ENCODE assay signal across 2 cellular contexts in the genomic region with DNA sequence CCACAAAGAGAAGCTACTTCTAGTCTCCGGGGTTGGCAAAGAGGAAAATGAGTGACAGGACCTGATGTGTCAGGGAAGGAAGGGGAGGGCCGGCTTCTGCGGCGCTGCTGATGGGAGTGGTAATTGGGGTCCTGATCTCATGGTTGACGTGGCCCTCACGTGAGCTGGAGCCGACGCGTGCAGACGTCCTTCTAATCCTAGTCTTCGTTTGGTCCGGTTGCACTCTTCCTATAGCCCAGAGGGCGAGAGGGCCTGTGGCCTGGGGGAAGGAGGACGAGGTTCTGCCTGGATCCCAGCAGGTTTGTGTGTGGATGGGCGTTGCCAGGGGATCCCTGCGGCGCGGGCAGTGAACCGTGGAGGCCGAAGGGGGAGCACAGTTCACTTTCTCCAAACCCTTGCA.
TF ChIP-seq lines count a peak whose summit lies in the region.

A gene (plus strand): TSS at position 186 of the 400 bp plus-strand sequence. CDS start 2,384 bp downstream, outside the sequence.

TF ChIP-seq in liver, 16 proteins besides CTCF, POLR2A, EP300 and RAD21 (continued from another document):
- TF ChIP-seq, protein P1, sequence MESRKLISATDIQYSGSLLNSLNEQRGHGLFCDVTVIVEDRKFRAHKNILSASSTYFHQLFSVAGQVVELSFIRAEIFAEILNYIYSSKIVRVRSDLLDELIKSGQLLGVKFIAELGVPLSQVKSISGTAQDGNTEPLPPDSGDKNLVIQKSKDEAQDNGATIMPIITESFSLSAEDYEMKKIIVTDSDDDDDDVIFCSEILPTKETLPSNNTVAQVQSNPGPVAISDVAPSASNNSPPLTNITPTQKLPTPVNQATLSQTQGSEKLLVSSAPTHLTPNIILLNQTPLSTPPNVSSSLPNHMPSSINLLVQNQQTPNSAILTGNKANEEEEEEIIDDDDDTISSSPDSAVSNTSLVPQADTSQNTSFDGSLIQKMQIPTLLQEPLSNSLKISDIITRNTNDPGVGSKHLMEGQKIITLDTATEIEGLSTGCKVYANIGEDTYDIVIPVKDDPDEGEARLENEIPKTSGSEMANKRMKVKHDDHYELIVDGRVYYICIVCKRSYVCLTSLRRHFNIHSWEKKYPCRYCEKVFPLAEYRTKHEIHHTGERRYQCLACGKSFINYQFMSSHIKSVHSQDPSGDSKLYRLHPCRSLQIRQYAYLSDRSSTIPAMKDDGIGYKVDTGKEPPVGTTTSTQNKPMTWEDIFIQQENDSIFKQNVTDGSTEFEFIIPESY (IDR thresholded peaks at IDR 0.05) = no peak
- TF ChIP-seq HNF4A (conservative IDR thresholded peaks at IDR 0.05) = no peak
- TF ChIP-seq SP1 (IDR thresholded peaks at IDR 0.05) = no peak
- TF ChIP-seq EGR1 (IDR thresholded peaks at IDR 0.05; ENCODE audit: low read depth in 2 of 2) = no peak
- TF ChIP-seq, protein P2, sequence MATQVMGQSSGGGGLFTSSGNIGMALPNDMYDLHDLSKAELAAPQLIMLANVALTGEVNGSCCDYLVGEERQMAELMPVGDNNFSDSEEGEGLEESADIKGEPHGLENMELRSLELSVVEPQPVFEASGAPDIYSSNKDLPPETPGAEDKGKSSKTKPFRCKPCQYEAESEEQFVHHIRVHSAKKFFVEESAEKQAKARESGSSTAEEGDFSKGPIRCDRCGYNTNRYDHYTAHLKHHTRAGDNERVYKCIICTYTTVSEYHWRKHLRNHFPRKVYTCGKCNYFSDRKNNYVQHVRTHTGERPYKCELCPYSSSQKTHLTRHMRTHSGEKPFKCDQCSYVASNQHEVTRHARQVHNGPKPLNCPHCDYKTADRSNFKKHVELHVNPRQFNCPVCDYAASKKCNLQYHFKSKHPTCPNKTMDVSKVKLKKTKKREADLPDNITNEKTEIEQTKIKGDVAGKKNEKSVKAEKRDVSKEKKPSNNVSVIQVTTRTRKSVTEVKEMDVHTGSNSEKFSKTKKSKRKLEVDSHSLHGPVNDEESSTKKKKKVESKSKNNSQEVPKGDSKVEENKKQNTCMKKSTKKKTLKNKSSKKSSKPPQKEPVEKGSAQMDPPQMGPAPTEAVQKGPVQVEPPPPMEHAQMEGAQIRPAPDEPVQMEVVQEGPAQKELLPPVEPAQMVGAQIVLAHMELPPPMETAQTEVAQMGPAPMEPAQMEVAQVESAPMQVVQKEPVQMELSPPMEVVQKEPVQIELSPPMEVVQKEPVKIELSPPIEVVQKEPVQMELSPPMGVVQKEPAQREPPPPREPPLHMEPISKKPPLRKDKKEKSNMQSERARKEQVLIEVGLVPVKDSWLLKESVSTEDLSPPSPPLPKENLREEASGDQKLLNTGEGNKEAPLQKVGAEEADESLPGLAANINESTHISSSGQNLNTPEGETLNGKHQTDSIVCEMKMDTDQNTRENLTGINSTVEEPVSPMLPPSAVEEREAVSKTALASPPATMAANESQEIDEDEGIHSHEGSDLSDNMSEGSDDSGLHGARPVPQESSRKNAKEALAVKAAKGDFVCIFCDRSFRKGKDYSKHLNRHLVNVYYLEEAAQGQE (IDR thresholded peaks at IDR 0.05) = no peak
- TF ChIP-seq RXRA (IDR thresholded peaks at IDR 0.05) = no peak

TF ChIP-seq in HepG2, 621 proteins besides CTCF, POLR2A, EP300 and RAD21 (continued from another document):
- TF ChIP-seq, protein P3, sequence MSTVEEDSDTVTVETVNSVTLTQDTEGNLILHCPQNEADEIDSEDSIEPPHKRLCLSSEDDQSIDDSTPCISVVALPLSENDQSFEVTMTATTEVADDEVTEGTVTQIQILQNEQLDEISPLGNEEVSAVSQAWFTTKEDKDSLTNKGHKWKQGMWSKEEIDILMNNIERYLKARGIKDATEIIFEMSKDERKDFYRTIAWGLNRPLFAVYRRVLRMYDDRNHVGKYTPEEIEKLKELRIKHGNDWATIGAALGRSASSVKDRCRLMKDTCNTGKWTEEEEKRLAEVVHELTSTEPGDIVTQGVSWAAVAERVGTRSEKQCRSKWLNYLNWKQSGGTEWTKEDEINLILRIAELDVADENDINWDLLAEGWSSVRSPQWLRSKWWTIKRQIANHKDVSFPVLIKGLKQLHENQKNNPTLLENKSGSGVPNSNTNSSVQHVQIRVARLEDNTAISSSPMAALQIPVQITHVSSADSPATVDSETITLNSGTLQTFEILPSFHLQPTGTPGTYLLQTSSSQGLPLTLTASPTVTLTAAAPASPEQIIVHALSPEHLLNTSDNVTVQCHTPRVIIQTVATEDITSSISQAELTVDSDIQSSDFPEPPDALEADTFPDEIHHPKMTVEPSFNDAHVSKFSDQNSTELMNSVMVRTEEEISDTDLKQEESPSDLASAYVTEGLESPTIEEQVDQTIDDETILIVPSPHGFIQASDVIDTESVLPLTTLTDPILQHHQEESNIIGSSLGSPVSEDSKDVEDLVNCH (CRISPR knock-in tag; IDR thresholded peaks at IDR 0.05) = no peak
- TF ChIP-seq TSC22D2 (CRISPR knock-in tag; IDR thresholded peaks at IDR 0.05; ENCODE audit: borderline replicate concordance) = no peak
- TF ChIP-seq, protein P4, sequence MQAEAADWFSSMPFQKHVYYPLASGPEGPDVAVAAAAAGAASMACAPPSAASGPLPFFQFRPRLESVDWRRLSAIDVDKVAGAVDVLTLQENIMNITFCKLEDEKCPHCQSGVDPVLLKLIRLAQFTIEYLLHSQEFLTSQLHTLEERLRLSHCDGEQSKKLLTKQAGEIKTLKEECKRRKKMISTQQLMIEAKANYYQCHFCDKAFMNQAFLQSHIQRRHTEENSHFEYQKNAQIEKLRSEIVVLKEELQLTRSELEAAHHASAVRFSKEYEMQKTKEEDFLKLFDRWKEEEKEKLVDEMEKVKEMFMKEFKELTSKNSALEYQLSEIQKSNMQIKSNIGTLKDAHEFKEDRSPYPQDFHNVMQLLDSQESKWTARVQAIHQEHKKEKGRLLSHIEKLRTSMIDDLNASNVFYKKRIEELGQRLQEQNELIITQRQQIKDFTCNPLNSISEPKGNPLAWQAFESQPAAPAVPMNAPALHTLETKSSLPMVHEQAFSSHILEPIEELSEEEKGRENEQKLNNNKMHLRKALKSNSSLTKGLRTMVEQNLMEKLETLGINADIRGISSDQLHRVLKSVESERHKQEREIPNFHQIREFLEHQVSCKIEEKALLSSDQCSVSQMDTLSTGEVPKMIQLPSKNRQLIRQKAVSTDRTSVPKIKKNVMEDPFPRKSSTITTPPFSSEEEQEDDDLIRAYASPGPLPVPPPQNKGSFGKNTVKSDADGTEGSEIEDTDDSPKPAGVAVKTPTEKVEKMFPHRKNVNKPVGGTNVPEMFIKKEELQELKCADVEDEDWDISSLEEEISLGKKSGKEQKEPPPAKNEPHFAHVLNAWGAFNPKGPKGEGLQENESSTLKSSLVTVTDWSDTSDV (CRISPR knock-in tag; IDR thresholded peaks at IDR 0.05) = no peak
- no peak for TF ChIP-seq AGO2 (optimal IDR thresholded peaks at IDR 0.05; ENCODE audit: low read depth, low read length)
- no peak for TF ChIP-seq ZNF430 (CRISPR knock-in tag; IDR thresholded peaks at IDR 0.05)
- no peak for TF ChIP-seq CBX1 (IDR thresholded peaks at IDR 0.05; ENCODE audit: low read depth)
- TF ChIP-seq, protein P5, sequence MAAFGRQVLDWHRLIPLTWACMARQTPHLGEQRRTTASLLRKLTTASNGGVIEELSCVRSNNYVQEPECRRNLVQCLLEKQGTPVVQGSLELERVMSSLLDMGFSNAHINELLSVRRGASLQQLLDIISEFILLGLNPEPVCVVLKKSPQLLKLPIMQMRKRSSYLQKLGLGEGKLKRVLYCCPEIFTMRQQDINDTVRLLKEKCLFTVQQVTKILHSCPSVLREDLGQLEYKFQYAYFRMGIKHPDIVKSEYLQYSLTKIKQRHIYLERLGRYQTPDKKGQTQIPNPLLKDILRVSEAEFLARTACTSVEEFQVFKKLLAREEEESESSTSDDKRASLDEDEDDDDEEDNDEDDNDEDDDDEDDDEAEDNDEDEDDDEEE (CRISPR knock-in tag; IDR thresholded peaks at IDR 0.05) = no peak
- TF ChIP-seq ZNF143 (CRISPR knock-in tag; IDR thresholded peaks at IDR 0.05) = no peak
- TF ChIP-seq MAFG (CRISPR knock-in tag; IDR thresholded peaks at IDR 0.05) = no peak
- no peak for TF ChIP-seq HMGA1 (CRISPR knock-in tag; conservative IDR thresholded peaks at IDR 0.05)
- no peak for TF ChIP-seq HMG20B (CRISPR knock-in tag; conservative IDR thresholded peaks at IDR 0.05)
- no peak for TF ChIP-seq ZBTB21 (CRISPR knock-in tag; IDR thresholded peaks at IDR 0.05)
- no peak for TF ChIP-seq ZNF468 (CRISPR knock-in tag; IDR thresholded peaks at IDR 0.05)
- TF ChIP-seq, protein P6, sequence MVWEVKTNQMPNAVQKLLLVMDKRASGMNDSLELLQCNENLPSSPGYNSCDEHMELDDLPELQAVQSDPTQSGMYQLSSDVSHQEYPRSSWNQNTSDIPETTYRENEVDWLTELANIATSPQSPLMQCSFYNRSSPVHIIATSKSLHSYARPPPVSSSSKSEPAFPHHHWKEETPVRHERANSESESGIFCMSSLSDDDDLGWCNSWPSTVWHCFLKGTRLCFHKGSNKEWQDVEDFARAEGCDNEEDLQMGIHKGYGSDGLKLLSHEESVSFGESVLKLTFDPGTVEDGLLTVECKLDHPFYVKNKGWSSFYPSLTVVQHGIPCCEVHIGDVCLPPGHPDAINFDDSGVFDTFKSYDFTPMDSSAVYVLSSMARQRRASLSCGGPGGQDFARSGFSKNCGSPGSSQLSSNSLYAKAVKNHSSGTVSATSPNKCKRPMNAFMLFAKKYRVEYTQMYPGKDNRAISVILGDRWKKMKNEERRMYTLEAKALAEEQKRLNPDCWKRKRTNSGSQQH (CRISPR knock-in tag; IDR thresholded peaks at IDR 0.05; ENCODE audit: low read depth) = no peak
- TF ChIP-seq PHF5A (CRISPR knock-in tag; IDR thresholded peaks at IDR 0.05; ENCODE audit: low read depth, unreplicated experiment) = no peak
